ENCODE assay signal across 1 cellular context in genomic region chr19:4399871-4400768, GRCh38.
TF ChIP-seq lines count a peak whose summit lies in the region.

Gene SH3GL1, minus strand, starts transcription at chr19:4400547. Its CDS starts 179 bp downstream, at chr19:4400368.

TF ChIP-seq in K562, 482 proteins besides CTCF, POLR2A, EP300 and RAD21 (continued from another document and continues in another):
- peak; percentile 55; the same call in 1 of the 2 replicates for TF ChIP-seq SOX6 (IDR thresholded peaks at IDR 0.05)
- peak; percentile 89 for TF ChIP-seq ZBTB33 (CRISPR knock-in tag; IDR thresholded peaks at IDR 0.05)
- no peak for TF ChIP-seq CBFA2T3 (IDR thresholded peaks at IDR 0.05)
- TF ChIP-seq GTF2B (IDR thresholded peaks at IDR 0.05; ENCODE audit: extremely low read depth, insufficient read length): no peak
- TF ChIP-seq BCL6 (CRISPR knock-in tag; IDR thresholded peaks at IDR 0.05): no peak
- TF ChIP-seq ZNF589 (CRISPR knock-in tag; IDR thresholded peaks at IDR 0.05; ENCODE audit: low read depth): peak; percentile 96
- no peak for TF ChIP-seq ZNF41 (CRISPR knock-in tag; conservative IDR thresholded peaks at IDR 0.05)
- TF ChIP-seq GTF2F1 (IDR thresholded peaks at IDR 0.05; ENCODE audit: low read depth, low read length): no peak; the same call in 1 of the 2 replicates
- no peak for TF ChIP-seq RUNX1 (IDR thresholded peaks at IDR 0.05; ENCODE audit: low read depth)
- no peak for TF ChIP-seq GTF2E2 (tag; IDR thresholded peaks at IDR 0.05)
- TF ChIP-seq NCOA1 (IDR thresholded peaks at IDR 0.05; ENCODE audit: low read depth): no peak
- TF ChIP-seq RFX7 (CRISPR knock-in tag; IDR thresholded peaks at IDR 0.05): no peak
- TF ChIP-seq ELK1 (CRISPR knock-in tag; IDR thresholded peaks at IDR 0.05): no peak
- TF ChIP-seq SIN3B (IDR thresholded peaks at IDR 0.05; ENCODE audit: low read depth): peak; percentile 40; the same call in 1 of the 2 replicates
- TF ChIP-seq FOXK1 (CRISPR knock-in tag; IDR thresholded peaks at IDR 0.05; ENCODE audit: borderline replicate concordance): no peak
- peak; percentile 96 for TF ChIP-seq RB1 (IDR thresholded peaks at IDR 0.05; ENCODE audit: low read depth)
- TF ChIP-seq ELF4 (CRISPR knock-in tag; IDR thresholded peaks at IDR 0.05): no peak
- TF ChIP-seq NFRKB (IDR thresholded peaks at IDR 0.05; ENCODE audit: low read depth): no peak
- no peak for TF ChIP-seq ZBTB43 (CRISPR knock-in tag; IDR thresholded peaks at IDR 0.05)
- TF ChIP-seq MTA2 (IDR thresholded peaks at IDR 0.05; ENCODE audit: low read depth): no peak
- TF ChIP-seq IRF9 (tag; IDR thresholded peaks at IDR 0.05): no peak
- TF ChIP-seq CBFB (CRISPR knock-in tag; IDR thresholded peaks at IDR 0.05): no peak
- TF ChIP-seq TRIM24 (IDR thresholded peaks at IDR 0.05): no peak
- TF ChIP-seq ETV5 (CRISPR knock-in tag; IDR thresholded peaks at IDR 0.05; ENCODE audit: low read depth): peak; percentile 53; the same call in 1 of the 2 replicates
- TF ChIP-seq RBM14 (IDR thresholded peaks at IDR 0.05; ENCODE audit: borderline replicate concordance, insufficient read depth, low read depth, low read length): no peak
- no peak for TF ChIP-seq MCM3 (IDR thresholded peaks at IDR 0.05)
- no peak for TF ChIP-seq SETDB1 (IDR thresholded peaks at IDR 0.05; ENCODE audit: low read length)
- TF ChIP-seq CC2D1A (IDR thresholded peaks at IDR 0.05): no peak; the same call in 1 of the 2 replicates
- TF ChIP-seq JUN (IDR thresholded peaks at IDR 0.05; ENCODE audit: borderline replicate concordance, low read depth, low read length): peak; percentile 43; the same call in 1 of the 2 replicates
- no peak for TF ChIP-seq JUN (CRISPR knock-in tag; IDR thresholded peaks at IDR 0.05; ENCODE audit: borderline replicate concordance)
- no peak for TF ChIP-seq SRSF3 (IDR thresholded peaks at IDR 0.05; ENCODE audit: insufficient read depth, low read length)
- TF ChIP-seq MYC (IDR thresholded peaks at IDR 0.05; ENCODE audit: low read depth, low read length): peak; percentile 88
- TF ChIP-seq MYC (CRISPR knock-in tag; IDR thresholded peaks at IDR 0.05; ENCODE audit: borderline replicate concordance, low read depth): no peak
- TF ChIP-seq HNRNPLL (IDR thresholded peaks at IDR 0.05; ENCODE audit: low read depth, low read length, poor library complexity, severe bottlenecking): no peak
- TF ChIP-seq ILF3 (IDR thresholded peaks at IDR 0.05; ENCODE audit: borderline replicate concordance): no peak
- TF ChIP-seq SRF (CRISPR knock-in tag; IDR thresholded peaks at IDR 0.05): no peak; a peak in 1 of 4 replicates
- no peak for TF ChIP-seq ZNF134 (CRISPR knock-in tag; conservative IDR thresholded peaks at IDR 0.05)
- no peak for TF ChIP-seq MXI1 (IDR thresholded peaks at IDR 0.05; ENCODE audit: low read depth, low read length)
- no peak for TF ChIP-seq ELF2 (CRISPR knock-in tag; IDR thresholded peaks at IDR 0.05)
- no peak for TF ChIP-seq NFE2L1 (tag; IDR thresholded peaks at IDR 0.05; ENCODE audit: borderline replicate concordance, low read depth)
- TF ChIP-seq CXXC5 (CRISPR knock-in tag; IDR thresholded peaks at IDR 0.05): peak; percentile 73
- TF ChIP-seq PHF8 (IDR thresholded peaks at IDR 0.05; ENCODE audit: borderline replicate concordance, low read length): peak; percentile 86; the same call in 1 of the 2 replicates
- no peak; the same call in 1 of the 2 replicates for TF ChIP-seq ARID1B (IDR thresholded peaks at IDR 0.05)
- TF ChIP-seq BMI1 (IDR thresholded peaks at IDR 0.05; ENCODE audit: low read length): no peak
- peak; percentile 95 for TF ChIP-seq E2F4 (CRISPR knock-in tag; IDR thresholded peaks at IDR 0.05; ENCODE audit: low read depth)
- no peak for TF ChIP-seq ZNF444 (CRISPR knock-in tag; IDR thresholded peaks at IDR 0.05)
- TF ChIP-seq DIDO1 (tag; IDR thresholded peaks at IDR 0.05; ENCODE audit: low read depth): no peak
- peak; percentile 53 for TF ChIP-seq SMC3 (conservative IDR thresholded peaks at IDR 0.05; ENCODE audit: insufficient read depth, low read depth, low read length)
- TF ChIP-seq CCAR2 (IDR thresholded peaks at IDR 0.05; ENCODE audit: low read depth, low read length): no peak
- no peak for TF ChIP-seq ZNF274 (IDR thresholded peaks at IDR 0.05; ENCODE audit: borderline replicate concordance, low read depth, low read length)
- no peak for TF ChIP-seq TRIM28 (IDR thresholded peaks at IDR 0.05)
- TF ChIP-seq PTTG1 (tag; IDR thresholded peaks at IDR 0.05; ENCODE audit: low read depth): no peak
- TF ChIP-seq NR0B1 (IDR thresholded peaks at IDR 0.05; ENCODE audit: partially characterized antibody): no peak
- no peak for TF ChIP-seq CREB3 (tag; conservative IDR thresholded peaks at IDR 0.05; ENCODE audit: low read depth)
- no peak for TF ChIP-seq BRF2 (IDR thresholded peaks at IDR 0.05; ENCODE audit: borderline replicate concordance, insufficient read depth, insufficient read length)
- no peak for TF ChIP-seq PCBP1 (IDR thresholded peaks at IDR 0.05; ENCODE audit: low read depth, low read length, poor library complexity, severe bottlenecking)
- TF ChIP-seq FOXJ2 (tag; IDR thresholded peaks at IDR 0.05): peak; percentile 73; the same call in 1 of the 2 replicates
- TF ChIP-seq AFF1 (IDR thresholded peaks at IDR 0.05; ENCODE audit: low read depth in 1 of 2, partially characterized antibody in 2 of 2): no peak
- TF ChIP-seq ILK (tag; IDR thresholded peaks at IDR 0.05; ENCODE audit: borderline replicate concordance, low read depth): no peak
- no peak for TF ChIP-seq ZNF239 (CRISPR knock-in tag; IDR thresholded peaks at IDR 0.05)
- TF ChIP-seq TFAM (CRISPR knock-in tag; conservative IDR thresholded peaks at IDR 0.05): no peak
- TF ChIP-seq FOXP1 (CRISPR knock-in tag; IDR thresholded peaks at IDR 0.05): peak; percentile 58; the same call in 1 of the 2 replicates
- no peak for TF ChIP-seq ZNF707 (CRISPR knock-in tag; conservative IDR thresholded peaks at IDR 0.05)
- no peak for TF ChIP-seq MCM2 (IDR thresholded peaks at IDR 0.05; ENCODE audit: low read depth)
- no peak for TF ChIP-seq TAF15 (IDR thresholded peaks at IDR 0.05; ENCODE audit: low read depth, low read length)
